ENCODE assay signal across 19 cellular contexts in the genomic region with DNA sequence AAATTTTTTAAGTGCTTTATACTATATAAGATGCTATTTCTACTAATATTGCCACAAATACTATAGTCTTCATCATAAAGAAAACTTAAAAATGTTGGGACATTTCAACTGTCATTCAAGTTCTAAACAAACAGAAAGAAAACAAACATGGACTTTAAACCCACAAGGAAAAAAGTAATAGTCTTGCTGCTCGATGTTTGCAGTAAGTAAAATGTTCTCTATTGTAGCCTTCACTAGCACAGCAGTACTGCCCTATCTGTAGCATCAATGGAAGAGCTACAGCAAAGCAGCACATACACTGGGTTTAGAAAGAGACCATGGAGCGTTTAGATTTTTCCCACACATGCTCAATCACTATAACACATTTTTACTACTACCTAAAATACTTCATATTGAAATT.
DNase-seq lines count a peak whose midpoint lies in the region; ATAC-seq and TF ChIP-seq lines count a peak whose summit lies in the region.
"Had no signal": no experiment of that assay in that cellular context is flagged by ENCODE, and none has a peak within 500 bp of the region (broad histone marks: within the 10 kb centered on the region; RNA-seq: fewer than 3 reads in every experiment).

No MANE protein-coding gene starts in this region.

- no peak overlapping the region for H3K27ac Mint-ChIP-seq in osteocyte (ENCODE audit: unreplicated experiment)
- H3K27ac Mint-ChIP-seq in activated CD8-positive, alpha-beta T cell treated with anti-CD3 and anti-CD28 coated beads, Interleukin-2, amount 10 ng/mL, durations not matched to agents 7 days and 5 days = no peak overlapping the region
- H3K27ac Mint-ChIP-seq: CD4-positive, CD25-positive, alpha-beta regulatory T cell; H9; IgD-negative memory B cell had no signal

- H3K4me3 Mint-ChIP-seq in osteocyte (ENCODE audit: unreplicated experiment) = no peak overlapping the region
- H3K4me3 Mint-ChIP-seq in activated CD8-positive, alpha-beta T cell treated with anti-CD3 and anti-CD28 coated beads, Interleukin-2, amount 10 ng/mL, durations not matched to agents 7 days and 5 days = no peak overlapping the region
- H3K4me3 Mint-ChIP-seq: CD4-positive, CD25-positive, alpha-beta regulatory T cell; H9; IgD-negative memory B cell had no signal

- DNase-seq in DMS53 (lab: John Stamatoyannopoulos, UW) = peak; percentile 27
- no peak for DNase-seq in DMS53 treated with DMSO at 0.1 percent for 48 hours (lab: John Stamatoyannopoulos, UW; ENCODE audit: unreplicated experiment)
- peak; percentile 31 for DNase-seq in NCI-H748 treated with DMSO at 0.1 percent for 48 hours (lab: John Stamatoyannopoulos, UW)
- no peak for DNase-seq in left lobe of liver (ENCODE audit: low spot score)
- DNase-seq in NOMO-1 (lab: John Stamatoyannopoulos, UW; ENCODE audit: unreplicated experiment in 2 of 2) = no peak
- DNase-seq in osteocyte (ENCODE audit: extremely low spot score, unreplicated experiment) = no peak
- DNase-seq in activated CD8-positive, alpha-beta T cell treated with anti-CD3 and anti-CD28 coated beads, Interleukin-2, amount 10 ng/mL, durations not matched to agents 7 days and 5 days = no peak
- DNase-seq: 8988T; BE2C; CD4-positive, CD25-positive, alpha-beta regulatory T cell; H9; Karpas-422; NCI-H1048; NCI-H1694 treated with DMSO at 0.1 percent for 48 hours; NCI-H526; NK-92 treated with Interleukin-12 subunit alpha and Interleukin-12 subunit beta, amount 100 ng/mL, for 24 hours; Right ventricle myocardium superior had no signal

- no peaks in the 10 kb centered on the region for H3K27me3 Mint-ChIP-seq in osteocyte (ENCODE audit: unreplicated experiment)
- H3K27me3 Mint-ChIP-seq in activated CD8-positive, alpha-beta T cell treated with anti-CD3 and anti-CD28 coated beads, Interleukin-2, amount 10 ng/mL, durations not matched to agents 7 days and 5 days (ENCODE audit: low read depth) = no peaks in the 10 kb centered on the region
- H3K27me3 Mint-ChIP-seq: CD4-positive, CD25-positive, alpha-beta regulatory T cell; IgD-negative memory B cell had no signal

- H3K36me3 Mint-ChIP-seq in osteocyte (ENCODE audit: unreplicated experiment) = no peaks in the 10 kb centered on the region
- no peaks in the 10 kb centered on the region for H3K36me3 Mint-ChIP-seq in activated CD8-positive, alpha-beta T cell treated with anti-CD3 and anti-CD28 coated beads, Interleukin-2, amount 10 ng/mL, durations not matched to agents 7 days and 5 days (ENCODE audit: low read depth)
- H3K36me3 Mint-ChIP-seq: CD4-positive, CD25-positive, alpha-beta regulatory T cell; IgD-negative memory B cell had no signal

- POLR2A ChIA-PET in activated CD8-positive, alpha-beta T cell treated with anti-CD3 and anti-CD28 coated beads, Interleukin-2, amount 10 ng/mL, durations not matched to agents 7 days and 5 days (lab: Charles Lee) = no interaction called here

- H3K4me1 Mint-ChIP-seq in osteocyte (ENCODE audit: unreplicated experiment) = no peaks in the 10 kb centered on the region
- no peaks in the 10 kb centered on the region for H3K4me1 Mint-ChIP-seq in activated CD8-positive, alpha-beta T cell treated with anti-CD3 and anti-CD28 coated beads, Interleukin-2, amount 10 ng/mL, durations not matched to agents 7 days and 5 days (ENCODE audit: low read depth)
- H3K4me1 Mint-ChIP-seq: CD4-positive, CD25-positive, alpha-beta regulatory T cell; IgD-negative memory B cell had no signal

- CTCF ChIA-PET in activated CD8-positive, alpha-beta T cell treated with anti-CD3 and anti-CD28 coated beads, Interleukin-2, amount 10 ng/mL, durations not matched to agents 7 days and 5 days (lab: Charles Lee) = no interaction called here

- H3K9me3 Mint-ChIP-seq in osteocyte (ENCODE audit: unreplicated experiment) = no peaks in the 10 kb centered on the region
- H3K9me3 Mint-ChIP-seq in activated CD8-positive, alpha-beta T cell treated with anti-CD3 and anti-CD28 coated beads, Interleukin-2, amount 10 ng/mL, durations not matched to agents 7 days and 5 days (ENCODE audit: insufficient read depth) = no peaks in the 10 kb centered on the region

- ATAC-seq in left lobe of liver (peak; percentile 50), HG03139 (IDR thresholded peaks at IDR 0.05; ENCODE audit: unreplicated experiment) (no peak)
- ATAC-seq in activated CD8-positive, alpha-beta T cell treated with anti-CD3 and anti-CD28 coated beads, Interleukin-2, amount 10 ng/mL, durations not matched to agents 7 days and 5 days = no peak

- no peak for TF ChIP-seq CTCF in osteocyte (IDR thresholded peaks at IDR 0.05)

Comparison
In these comparisons a context has a peak if more than half of its experiments do, and no peak if none do; other contexts are left out.
1. DNase-seq: peak in DMS53 (single experiment) and NCI-H748 treated with DMSO at 0.1 percent for 48 hours (single experiment); none in DMS53 treated with DMSO at 0.1 percent for 48 hours (single experiment), left lobe of liver (single experiment), NOMO-1 (0 of 2), osteocyte (single experiment) and activated CD8-positive, alpha-beta T cell treated with anti-CD3 and anti-CD28 coated beads, Interleukin-2, amount 10 ng/mL, durations not matched to agents 7 days and 5 days (single experiment).